1 cellular context compared by ENCODE assay signal in genomic region chr9:19379283-19379682, GRCh38.
TF ChIP-seq lines count a peak whose summit lies in the region.

No MANE protein-coding gene starts in this region.

TF ChIP-seq in IMR-90, 13 proteins besides CTCF, POLR2A, EP300 and RAD21 (continued from another document):
- no peak for TF ChIP-seq MAFK (IDR thresholded peaks at IDR 0.05; ENCODE audit: low read depth, low read length)
TF ChIP-seq in IMR-90: peak in this region for 0.
